In genomic region chr16:56675685-56676210, GRCh38 we compare ENCODE assay signal across 11 cellular contexts. TPM values are rescaled to one million over a fixed set of nuclear protein-coding genes. Genes with fewer than 3 reads are reported as not detected.
DNase-seq lines count a peak whose midpoint lies in the region; ATAC-seq and TF ChIP-seq lines count a peak whose summit lies in the region.
"Had no signal": no experiment of that assay in that cellular context is flagged by ENCODE, and none has a peak within 500 bp of the region (broad histone marks: within the 10 kb centered on the region; RNA-seq: fewer than 3 reads in every experiment).

No MANE protein-coding gene starts in this region.

- peaks cover 10 to 14% (median 11%) of the 10 kb centered on the region in 3 donors for H3K4me1 Mint-ChIP-seq in CD8-positive, alpha-beta memory T cell
- H3K4me1 Mint-ChIP-seq in endodermal cell: peaks cover 19% of the 10 kb centered on the region

- peaks cover 0 to 1% (median 0%) of the 10 kb centered on the region in 3 donors for H3K36me3 Mint-ChIP-seq in CD8-positive, alpha-beta memory T cell
- H3K36me3 Mint-ChIP-seq in endodermal cell (ENCODE audit: low read depth): no peaks in the 10 kb centered on the region

- POLR2A ChIA-PET in CD8-positive, alpha-beta memory T cell (lab: Charles Lee): interaction anchor here (0.6 kb wide), 1 partner anchor 737 kb away, joined by 4 read pairs; no protein-coding TSS in a partner anchor

- no peak for TF ChIP-seq CTCF in endodermal cell (conservative IDR thresholded peaks at IDR 0.05)

- no peaks in the 10 kb centered on the region for H3K9me3 ChIP-seq in CD8-positive, alpha-beta memory T cell (ENCODE audit: low read length)
- no peaks in the 10 kb centered on the region for H3K9me3 ChIP-seq in endodermal cell (ENCODE audit: control insufficient read depth, low read length)

- H3K36me3 ChIP-seq in CD8-positive, alpha-beta memory T cell (ENCODE audit: insufficient read depth, low read length): no peaks in the 10 kb centered on the region
- no peaks in the 10 kb centered on the region for H3K36me3 ChIP-seq in endodermal cell (ENCODE audit: control insufficient read depth, insufficient read depth, low read length)

- H3K27ac Mint-ChIP-seq in CD8-positive, alpha-beta memory T cell: peak overlapping the region in 2 of 8 donors; percentile 7 to 12
- no peak overlapping the region for H3K27ac Mint-ChIP-seq in endodermal cell

- peak in 3 of 5 donors; percentile 43 to 75 (median 63) for DNase-seq in CD8-positive, alpha-beta memory T cell
- DNase-seq in activated CD4-positive, alpha-beta T cell treated with anti-CD3 and anti-CD28 coated beads, Interleukin-2, amount 50 U/mL, for 48 hours: peak; percentile 39 to 50
- DNase-seq in endodermal cell: peak; percentile 84
- no peak for DNase-seq in NCI-H1092 treated with DMSO at 0.1 percent for 48 hours (lab: John Stamatoyannopoulos, UW)
- no peak for DNase-seq in NCI-H187 treated with DMSO at 0.1 percent for 48 hours (lab: John Stamatoyannopoulos, UW)
- DNase-seq: amygdala, NCI-H2171 had no signal

- peaks cover 17 to 23% of the 10 kb centered on the region in 2 donors for H3K27me3 Mint-ChIP-seq in CD8-positive, alpha-beta memory T cell
- peaks cover 64% of the 10 kb centered on the region for H3K27me3 Mint-ChIP-seq in endodermal cell (ENCODE audit: insufficient read depth)

- H3K27me3 ChIP-seq in CD8-positive, alpha-beta memory T cell (ENCODE audit: insufficient read depth, low read length, poor library complexity, severe bottlenecking): peaks cover 5% of the 10 kb centered on the region
- H3K27me3 ChIP-seq in endodermal cell (ENCODE audit: control insufficient read depth, insufficient read depth, low read length, poor library complexity, severe bottlenecking): peaks cover 84% of the 10 kb centered on the region

- no peak overlapping the region for H3K27ac ChIP-seq in CD8-positive, alpha-beta memory T cell (ENCODE audit: low read depth, low read length)
- H3K27ac ChIP-seq in endodermal cell (ENCODE audit: low read depth, low read length): no peak overlapping the region
- H3K27ac ChIP-seq in skin epidermis: no peak overlapping the region

- CTCF ChIA-PET in CD8-positive, alpha-beta memory T cell (lab: Charles Lee): interaction anchor here (0.9 to 3.8 kb wide), 3 partner anchors 13 to 99 kb away, joined by 3 to 21 read pairs (median 4); no protein-coding TSS in a partner anchor

- peak overlapping the region; percentile 28 for H3K4me3 ChIP-seq in CD8-positive, alpha-beta memory T cell (ENCODE audit: low read length)
- H3K4me3 ChIP-seq in endodermal cell (ENCODE audit: low read length) (peak overlapping the region; percentile 74), skin epidermis (peak overlapping the region in 4 of 7 experiments; percentile 4 to 23 (median 11))

- peak overlapping the region; percentile 38 to 87 (median 81) for H3K4me3 Mint-ChIP-seq in CD8-positive, alpha-beta memory T cell
- peak overlapping the region; percentile 64 for H3K4me3 Mint-ChIP-seq in endodermal cell
- H3K4me3 Mint-ChIP-seq: neural crest cell had no signal

- WGBS in endodermal cell (ENCODE audit: insufficient coverage in 1 of 2, insufficient read length in 1 of 2), 2 experiments: 21 to 27% methylated on average over 3 to 32 of the region's 32 CpGs

- no peak overlapping the region for H3K9ac ChIP-seq in endodermal cell (ENCODE audit: extremely low read depth, low read length, poor library complexity, severe bottlenecking)

- ATAC-seq in HG02610 (IDR thresholded peaks at IDR 0.05; ENCODE audit: unreplicated experiment) (no peak), SK-N-SH treated with all-trans-retinoic acid at 6 μM for 48 hours (no peak)

- H3K4me1 ChIP-seq in CD8-positive, alpha-beta memory T cell (ENCODE audit: insufficient read depth, low read length): peaks cover 3% of the 10 kb centered on the region
- no peaks in the 10 kb centered on the region for H3K4me1 ChIP-seq in endodermal cell (ENCODE audit: control insufficient read depth, insufficient read depth, low read length)

- H3K9me3 Mint-ChIP-seq in CD8-positive, alpha-beta memory T cell: no peaks in the 10 kb centered on the region
- no peaks in the 10 kb centered on the region for H3K9me3 Mint-ChIP-seq in endodermal cell
- H3K9me3 Mint-ChIP-seq: neural crest cell had no signal

TF ChIP-seq in SK-N-SH treated with all-trans-retinoic acid at 6 μM for 48 hours, 23 proteins besides CTCF, POLR2A, EP300 and RAD21:
- TF ChIP-seq GLIS3 (CRISPR knock-in tag; IDR thresholded peaks at IDR 0.05) (no peak), TOX (CRISPR knock-in tag; IDR thresholded peaks at IDR 0.05; ENCODE audit: borderline replicate concordance) (no peak), TCF4 (CRISPR knock-in tag; IDR thresholded peaks at IDR 0.05; ENCODE audit: borderline replicate concordance) (no peak), ISL1 (CRISPR knock-in tag; IDR thresholded peaks at IDR 0.05) (no peak), ZNF70 (CRISPR knock-in tag; IDR thresholded peaks at IDR 0.05) (no peak), PPARA (CRISPR knock-in tag; IDR thresholded peaks at IDR 0.05; ENCODE audit: borderline replicate concordance) (no peak), ARNTL (CRISPR knock-in tag; IDR thresholded peaks at IDR 0.05; ENCODE audit: borderline replicate concordance, low read depth) (no peak)

RNA-seq across cellular contexts. Expression of gene MT1H, which starts 6.1 kb away (rescaled TPM):
- 1 to 10 TPM; 4.8 to 5.5 TPM for total RNA-seq in CD8-positive, alpha-beta memory T cell
- polyA plus RNA-seq in CD8-positive, alpha-beta memory T cell: not detected
- total RNA-seq in endodermal cell: 1 to 10 TPM in 1 of 2 donors, not detected in 1; 1.6 TPM
- 3.5 TPM for polyA plus RNA-seq in endodermal cell (2013, experiment 1 of 2)
- not detected for polyA plus RNA-seq in endodermal cell (2013, experiment 2 of 2)
- total RNA-seq: neural crest cell had no signal

RNA-seq across cellular contexts. Expression of gene MT1X, which starts 6.5 kb away (rescaled TPM):
- total RNA-seq in CD8-positive, alpha-beta memory T cell: 10 to 100 TPM; 85.4 to 93.8 TPM
- polyA plus RNA-seq in CD8-positive, alpha-beta memory T cell: 181 TPM
- 1 to 10 TPM; 1.5 to 8.8 TPM for total RNA-seq in endodermal cell
- 25.0 TPM for polyA plus RNA-seq in endodermal cell (2013, experiment 1 of 2)
- polyA plus RNA-seq in endodermal cell (2013, experiment 2 of 2): 13.0 TPM

RNA-seq across cellular contexts. Expression of gene MT1G, which starts 7.9 kb away (rescaled TPM):
- 10 to 100 TPM; 41.0 to 46.8 TPM for total RNA-seq in CD8-positive, alpha-beta memory T cell
- not detected for polyA plus RNA-seq in CD8-positive, alpha-beta memory T cell
- total RNA-seq in endodermal cell: 1 to 10 TPM in 1 of 2 donors, not detected in 1; 7.8 TPM
- 10.4 TPM for polyA plus RNA-seq in endodermal cell (2013, experiment 1 of 2)
- polyA plus RNA-seq in endodermal cell (2013, experiment 2 of 2): 1.6 TPM
- total RNA-seq: neural crest cell had no signal

RNA-seq across cellular contexts. Expression of gene MT1F, which starts 18.0 kb away (rescaled TPM):
- total RNA-seq in CD8-positive, alpha-beta memory T cell: 10 to 100 TPM; 17.9 to 18.6 TPM
- polyA plus RNA-seq in CD8-positive, alpha-beta memory T cell: 60.7 TPM
- 1 to 10 TPM in 1 of 2 donors, not detected in 1; 3.4 TPM for total RNA-seq in endodermal cell
- polyA plus RNA-seq in endodermal cell (2013, experiment 1 of 2): 3.5 TPM
- 2.2 TPM for polyA plus RNA-seq in endodermal cell (2013, experiment 2 of 2)

RNA-seq across cellular contexts. Expression of gene MT1B, which starts 24.1 kb away (rescaled TPM):
- total RNA-seq in CD8-positive, alpha-beta memory T cell: not detected
- not detected for polyA plus RNA-seq in CD8-positive, alpha-beta memory T cell
- total RNA-seq in endodermal cell: not detected
- not detected for polyA plus RNA-seq in endodermal cell (2013, experiment 1 of 2)
- polyA plus RNA-seq in endodermal cell (2013, experiment 2 of 2): not detected
- total RNA-seq: neural crest cell had no signal

Comparison
In these comparisons a context has a peak if more than half of its experiments do, and no peak if none do; other contexts are left out.
1. DNase-seq: peak in CD8-positive, alpha-beta memory T cell (3 of 5), activated CD4-positive, alpha-beta T cell treated with anti-CD3 and anti-CD28 coated beads, Interleukin-2, amount 50 U/mL, for 48 hours (2 of 2) and endodermal cell (single experiment); none in NCI-H1092 treated with DMSO at 0.1 percent for 48 hours (single experiment) and NCI-H187 treated with DMSO at 0.1 percent for 48 hours (single experiment).
2. H3K4me3 ChIP-seq: peak in every context shown above with its lines; median percentile 74 in endodermal cell; 28 in CD8-positive, alpha-beta memory T cell; 11 in skin epidermis.
3. RNA of gene MT1X, which starts 6.5 kb away (total RNA-seq): 85.4 to 93.8 TPM in CD8-positive, alpha-beta memory T cell; 1.5 to 8.8 TPM in endodermal cell; every median in the first group is over 4 times any median in the second.
4. RNA of gene MT1G, which starts 7.9 kb away (total RNA-seq): 41.0 to 46.8 TPM in CD8-positive, alpha-beta memory T cell; 7.8 TPM in endodermal cell; every median in the first group is over 4 times any median in the second.